In genomic region chr2:236726701-236727450, GRCh38 we compare ENCODE assay signal across 22 cellular contexts.
"Had no signal": no experiment of that assay in that cellular context is flagged by ENCODE, and none has a peak within 500 bp of the region (broad histone marks: within the 10 kb centered on the region; RNA-seq: fewer than 3 reads in every experiment).

No MANE protein-coding gene starts in this region.

- H3K4me3 ChIP-seq: SJSA1 had no signal

- H3K36me3 Mint-ChIP-seq: IgD-negative memory B cell had no signal

- FAIRE-seq: RCC 7860 had no signal

- H3K27me3 ChIP-seq: SJSA1 had no signal

- H3K36me3 ChIP-seq: SJSA1 had no signal

- H3K9me3 ChIP-seq: SJSA1 had no signal

- H3K27ac Mint-ChIP-seq: IgD-negative memory B cell had no signal

- H3K4me3 Mint-ChIP-seq: IgD-negative memory B cell had no signal

- H3K9me3 Mint-ChIP-seq: IgD-negative memory B cell had no signal

- H3K4me1 ChIP-seq: SJSA1 had no signal

- H3K27ac ChIP-seq: SJSA1 had no signal

- DNase-seq: KBM-7, MV-4-11, NCI-H1048, NCI-H1105, NCI-H1417, NCI-H1436 treated with DMSO at 0.1 percent for 48 hours, NCI-H1694, NCI-H187 treated with DMSO at 0.1 percent for 48 hours, NCI-H2081, NCI-H2107, NCI-H226, NCI-H446, NCI-H510A, NCI-H524 treated with DMSO at 0.1 percent for 48 hours, NCI-H69, NCI-H774, Right ventricle myocardium superior, RPMI8226, SIG-M5 had no signal

- H3K4me1 Mint-ChIP-seq: IgD-negative memory B cell had no signal
